ENCODE assay signal across 10 cellular contexts in genomic region chr15:45573961-45574629, GRCh38. TPM values are rescaled to one million over a fixed set of nuclear protein-coding genes. Genes with fewer than 3 reads are reported as not detected.
DNase-seq lines count a peak whose midpoint lies in the region; ATAC-seq and TF ChIP-seq lines count a peak whose summit lies in the region.
"Had no signal": no experiment of that assay in that cellular context is flagged by ENCODE, and none has a peak within 500 bp of the region (broad histone marks: within the 10 kb centered on the region; RNA-seq: fewer than 3 reads in every experiment).

No MANE protein-coding gene starts in this region.

- H3K9me3 Mint-ChIP-seq in stimulated activated naive B cell treated with anti-CD40 and anti-IgM and Interleukin-4, amounts not matched to agents 10 μg/mL and 1 μg/mL and 100 μg/mL, for 72 hours = peaks cover 4% of the 10 kb centered on the region in 2 donors

- H3K36me3 Mint-ChIP-seq in stimulated activated naive B cell treated with anti-CD40 and anti-IgM and Interleukin-4, amounts not matched to agents 10 μg/mL and 1 μg/mL and 100 μg/mL, for 72 hours = peaks cover 5 to 7% of the 10 kb centered on the region in 2 donors

- H3K4me1 ChIP-seq in esophagus muscularis mucosa = peaks cover 0 to 11% (median 10%) of the 10 kb centered on the region in 4 donors
- H3K4me1 ChIP-seq: suprapubic skin had no signal

- H3K27me3 ChIP-seq in esophagus muscularis mucosa = no peaks in the 10 kb centered on the region

- TF ChIP-seq CTCF in esophagus muscularis mucosa (IDR thresholded peaks at IDR 0.05) = peak in 2 of 3 experiments; percentile 17 to 18

- H3K27me3 Mint-ChIP-seq in stimulated activated naive B cell treated with anti-CD40 and anti-IgM and Interleukin-4, amounts not matched to agents 10 μg/mL and 1 μg/mL and 100 μg/mL, for 72 hours = no peaks in the 10 kb centered on the region

- 90% methylated on average over 1 of the region's 7 CpGs for WGBS in esophagus muscularis mucosa

- DNase-seq in activated naive CD4-positive, alpha-beta T cell treated with Interleukin-2 at 50 U/mL for 16 hours = peak; percentile 9
- DNase-seq in activated naive CD4-positive, alpha-beta T cell (lab: John Stamatoyannopoulos, UW) = no peak
- DNase-seq in RPMI7951 (ENCODE audit: low read depth) (peak; percentile 37), esophagus muscularis mucosa (ENCODE audit: extremely low spot score) (no peak), NOMO-1 (lab: John Stamatoyannopoulos, UW; ENCODE audit: unreplicated experiment in 2 of 2) (no peak)
- no peak for DNase-seq in stimulated activated naive B cell treated with anti-CD40 and anti-IgM and Interleukin-4, amounts not matched to agents 10 μg/mL and 1 μg/mL and 100 μg/mL, for 72 hours

- H3K4me3 ChIP-seq in esophagus muscularis mucosa = no peak overlapping the region
- H3K4me3 ChIP-seq: suprapubic skin had no signal

- H3K27ac Mint-ChIP-seq in stimulated activated naive B cell treated with anti-CD40 and anti-IgM and Interleukin-4, amounts not matched to agents 10 μg/mL and 1 μg/mL and 100 μg/mL, for 72 hours = no peak overlapping the region

- H3K36me3 ChIP-seq in esophagus muscularis mucosa = no peaks in the 10 kb centered on the region
- H3K36me3 ChIP-seq: suprapubic skin had no signal

- H3K4me3 Mint-ChIP-seq in stimulated activated naive B cell treated with anti-CD40 and anti-IgM and Interleukin-4, amounts not matched to agents 10 μg/mL and 1 μg/mL and 100 μg/mL, for 72 hours = no peak overlapping the region

- H3K4me1 Mint-ChIP-seq in stimulated activated naive B cell treated with anti-CD40 and anti-IgM and Interleukin-4, amounts not matched to agents 10 μg/mL and 1 μg/mL and 100 μg/mL, for 72 hours = peaks cover 10 to 18% of the 10 kb centered on the region in 2 donors

- no peaks in the 10 kb centered on the region for H3K9me3 ChIP-seq in esophagus muscularis mucosa
- H3K9me3 ChIP-seq: suprapubic skin had no signal

- no peak for TF ChIP-seq EP300 in esophagus muscularis mucosa (IDR thresholded peaks at IDR 0.05)

- TF ChIP-seq POLR2A in esophagus muscularis mucosa (IDR thresholded peaks at IDR 0.05; ENCODE audit: low read depth) = no peak

- ATAC-seq in stimulated activated naive B cell treated with anti-CD40 and anti-IgM and Interleukin-4, amounts not matched to agents 10 μg/mL and 1 μg/mL and 100 μg/mL, for 72 hours (replicated peaks) = peak; percentile 34 to 55
- ATAC-seq in HG03378 (IDR thresholded peaks at IDR 0.05; ENCODE audit: unreplicated experiment) (no peak), GM21576 (IDR thresholded peaks at IDR 0.05; ENCODE audit: unreplicated experiment) (no peak)

- H3K27ac ChIP-seq in esophagus muscularis mucosa (replicated peaks in 1 of 4) = no peak overlapping the region
- H3K27ac ChIP-seq: HL-60, suprapubic skin had no signal

- intact Hi-C loops in esophagus muscularis mucosa (cut with DNase I) = no loop called here

RNA-seq across cellular contexts. Expression of gene BLOC1S6, which starts 13.1 kb away (rescaled TPM):
- total RNA-seq in RPMI7951 (2014; rRNA removed; shearing (Covaris generic)) = 84.9 and 93.5 TPM in 2 replicates
- 10 to 100 TPM; 37.5 to 58.1 (median 49.2) TPM for total RNA-seq in esophagus muscularis mucosa

RNA-seq across cellular contexts. Expression of gene SLC30A4, which starts 51.5 kb away (rescaled TPM):
- total RNA-seq in RPMI7951 (2014; rRNA removed; shearing (Covaris generic)) = 5.9 and 6.5 TPM in 2 replicates
- total RNA-seq in esophagus muscularis mucosa = 10 to 100 TPM in 3 of 4 donors, 1 to 10 TPM in 1; 9.4 to 14.0 (median 11.6) TPM

Comparison
In these comparisons a context has a peak if more than half of its experiments do, and no peak if none do; other contexts are left out.
1. DNase-seq: peak in activated naive CD4-positive, alpha-beta T cell treated with Interleukin-2 at 50 U/mL for 16 hours (single experiment) and RPMI7951 (single experiment); none in activated naive CD4-positive, alpha-beta T cell (0 of 4), esophagus muscularis mucosa (single experiment), stimulated activated naive B cell treated with anti-CD40 and anti-IgM and Interleukin-4, amounts not matched to agents 10 μg/mL and 1 μg/mL and 100 μg/mL, for 72 hours (single experiment) and NOMO-1 (0 of 2).
2. ATAC-seq: peak in stimulated activated naive B cell treated with anti-CD40 and anti-IgM and Interleukin-4, amounts not matched to agents 10 μg/mL and 1 μg/mL and 100 μg/mL, for 72 hours (2 of 2); none in HG03378 (single experiment) and GM21576 (single experiment).